In genomic region chr1:21825393-21825792, GRCh38 we compare ENCODE assay signal across 30 cellular contexts. TPM values are rescaled to one million over a fixed set of nuclear protein-coding genes. Genes with fewer than 3 reads are reported as not detected.
"Had no signal": no experiment of that assay in that cellular context is flagged by ENCODE, and none has a peak within 500 bp of the region (broad histone marks: within the 10 kb centered on the region; RNA-seq: fewer than 3 reads in every experiment).

No MANE protein-coding gene starts in this region.

- H3K27me3 ChIP-seq: colonic mucosa, esophagus squamous epithelium, gastrocnemius medialis, heart right ventricle, left lung had no signal

- H3K4me3 ChIP-seq: colonic mucosa, esophagus squamous epithelium, gastrocnemius medialis, heart right ventricle, left lung, lower lobe of right lung, mucosa of descending colon had no signal

- H3K9me3 ChIP-seq: colonic mucosa, esophagus squamous epithelium, gastrocnemius medialis, heart right ventricle, left lung, lower lobe of right lung, mucosa of descending colon had no signal

- H3K27ac ChIP-seq: colonic mucosa, epithelial cell of prostate, esophagus squamous epithelium, gastrocnemius medialis, left lung, lower lobe of right lung had no signal

- DNase-seq: colonic mucosa; cortex of kidney; effector CD4-positive, alpha-beta T cell; effector memory CD4-positive, alpha-beta T cell; erythroblast; esophagus squamous epithelium; foreskin fibroblast; foreskin melanocyte; gastrocnemius medialis; glutamatergic neuron; head of caudate nucleus; heart right ventricle; hippocampal formation; immature natural killer cell; islet precursor cell; kidney; kidney glomerular epithelial cell; left cardiac atrium; left lung; left ventricle myocardium superior; lower lobe of right lung; mesenchymal stem cell; mucosa of descending colon; naive B cell had no signal

- H3K4me1 ChIP-seq: colonic mucosa, gastrocnemius medialis, left lung, lower lobe of right lung had no signal

RNA-seq across cellular contexts. Expression of gene LDLRAD2, which starts 13.3 kb away (rescaled TPM):
- total RNA-seq: dermis microvascular lymphatic vessel endothelial cell, esophagus squamous epithelium, gastrocnemius medialis, glomerular endothelial cell, lung microvascular endothelial cell, myocyte had no signal
- polyA plus RNA-seq: endothelial cell of umbilical vein had no signal
